In the genomic region with DNA sequence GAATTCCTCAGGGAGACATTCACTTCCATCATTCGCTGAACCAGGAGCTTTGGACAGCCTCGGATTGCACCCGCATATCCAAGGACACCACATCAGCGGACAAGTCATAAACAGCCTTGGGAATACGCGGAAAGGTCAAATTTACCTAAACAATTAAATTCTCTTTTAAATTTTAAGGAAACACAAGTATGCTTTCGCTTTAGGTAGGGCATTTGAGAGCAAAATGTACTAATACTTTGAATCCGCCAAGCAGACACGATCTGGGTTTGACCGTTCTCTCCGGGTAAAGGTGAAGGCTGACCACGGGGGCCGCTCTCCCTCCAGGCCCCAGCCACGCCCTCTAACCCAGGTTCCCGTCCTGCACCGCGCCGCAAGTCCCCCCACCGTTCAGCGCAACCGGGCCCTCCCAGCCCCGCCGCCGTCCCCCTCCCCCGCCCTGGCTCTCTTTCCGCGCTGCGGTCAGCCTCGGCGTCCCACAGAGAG, we compare ENCODE assay signal across 8 cellular contexts. TPM values are rescaled to one million over a fixed set of nuclear protein-coding genes. Genes with fewer than 3 reads are reported as not detected.
A peak's percentile ranks its signal among the peaks of the same experiment; 100 is the strongest.
DNase-seq lines count a peak whose midpoint lies in the region; ATAC-seq and TF ChIP-seq lines count a peak whose summit lies in the region.

No MANE protein-coding gene starts in this region.

- H3K9me3 ChIP-seq in CD8-positive, alpha-beta T cell (ENCODE audit: low read length), result no peaks in the 10 kb centered on the region
- H3K9me3 ChIP-seq in mononuclear cell (ENCODE audit: low read depth, low read length), result no peaks in the 10 kb centered on the region

- no peak for TF ChIP-seq CTCF in CD8-positive, alpha-beta T cell (IDR thresholded peaks at IDR 0.05)

- H3K4me1 Mint-ChIP-seq in CD8-positive, alpha-beta T cell (ENCODE audit: low read depth), result peaks cover 60% of the 10 kb centered on the region

- POLR2A ChIA-PET in CD8-positive, alpha-beta T cell (lab: Charles Lee), result no interaction called here

- peak in 5 of 7 experiments; percentile 55 to 76 (median 65) for DNase-seq in CD8-positive, alpha-beta T cell
- DNase-seq in NCI-H748 treated with DMSO at 0.1 percent for 48 hours (lab: John Stamatoyannopoulos, UW) (peak; percentile 71), epithelial cell of prostate (ENCODE audit: low read depth, low spot score) (no peak)
- peak; percentile 26 for DNase-seq in activated CD8-positive, alpha-beta memory T cell treated with anti-CD3 and anti-CD28 coated beads, Interleukin-2, amount 50 U/mL, for 1 hour (ENCODE audit: extremely low read depth)
- peak; percentile 86 for DNase-seq in stimulated activated CD8-positive, alpha-beta memory T cell treated with anti-CD3 and anti-CD28 coated beads, Interleukin-4, amount 100 ng/mL, for 48 hours

- no peaks in the 10 kb centered on the region for H3K27me3 Mint-ChIP-seq in CD8-positive, alpha-beta T cell (ENCODE audit: low read depth)

- H3K9me3 Mint-ChIP-seq in CD8-positive, alpha-beta T cell, result no peaks in the 10 kb centered on the region

- CTCF ChIA-PET in CD8-positive, alpha-beta T cell (lab: Charles Lee), result no interaction called here

- H3K27ac ChIP-seq in CD8-positive, alpha-beta T cell (ENCODE audit: low read depth, low read length), result peak overlapping the region; percentile 78
- H3K27ac ChIP-seq in epithelial cell of prostate, result peak overlapping the region; percentile 57

- peak overlapping the region; percentile 98 for H3K4me3 Mint-ChIP-seq in CD8-positive, alpha-beta T cell

- intact Hi-C loops in CD8-positive, alpha-beta T cell (cut with DNase I, micrococcal nuclease), result loop anchor here (1.0 to 10.0 kb wide), 8 partner anchors 62 to 1961 kb away; partner anchors contain the start of genes FPGT (in 2 of the 2), LRRIQ3 (in 2 of the 2), ST6GALNAC3 (in 2 of the 2) and ZZZ3 (in 2 of the 2)

- H3K4me3 ChIP-seq in CD8-positive, alpha-beta T cell (ENCODE audit: low read depth, low read length), result peak overlapping the region; percentile 98
- peak overlapping the region; percentile 80 for H3K4me3 ChIP-seq in mononuclear cell (ENCODE audit: low read length)

- H3K36me3 ChIP-seq in CD8-positive, alpha-beta T cell (ENCODE audit: insufficient read depth, low read length), result no peaks in the 10 kb centered on the region

- peak; percentile 76 for ATAC-seq in CD8-positive, alpha-beta T cell
- peak; percentile 72 for ATAC-seq in GM19395 (IDR thresholded peaks at IDR 0.05; ENCODE audit: unreplicated experiment)
- peak; percentile 78 for ATAC-seq in HG03460 (IDR thresholded peaks at IDR 0.05; ENCODE audit: unreplicated experiment)

- H3K27me3 ChIP-seq in CD8-positive, alpha-beta T cell (ENCODE audit: insufficient read depth, low read length), result no peaks in the 10 kb centered on the region
- H3K27me3 ChIP-seq in mononuclear cell (ENCODE audit: insufficient read depth, low read length), result no peaks in the 10 kb centered on the region

- H3K27ac Mint-ChIP-seq in CD8-positive, alpha-beta T cell, result peak overlapping the region; percentile 97

- H3K4me1 ChIP-seq in CD8-positive, alpha-beta T cell (ENCODE audit: insufficient read depth, low read length), result peaks cover 34% of the 10 kb centered on the region
- peaks cover 24% of the 10 kb centered on the region for H3K4me1 ChIP-seq in mononuclear cell (ENCODE audit: insufficient read depth, low read length)

- H3K36me3 Mint-ChIP-seq in CD8-positive, alpha-beta T cell, result peaks cover 6% of the 10 kb centered on the region

RNA-seq across cellular contexts. Expression of gene ACADM, which starts 0.5 kb away (rescaled TPM):
- total RNA-seq in CD8-positive, alpha-beta T cell, result 1 to 10 TPM; 5.8 to 6.0 TPM
- total RNA-seq in mononuclear cell, result 11.0 TPM
